In the genomic region with DNA sequence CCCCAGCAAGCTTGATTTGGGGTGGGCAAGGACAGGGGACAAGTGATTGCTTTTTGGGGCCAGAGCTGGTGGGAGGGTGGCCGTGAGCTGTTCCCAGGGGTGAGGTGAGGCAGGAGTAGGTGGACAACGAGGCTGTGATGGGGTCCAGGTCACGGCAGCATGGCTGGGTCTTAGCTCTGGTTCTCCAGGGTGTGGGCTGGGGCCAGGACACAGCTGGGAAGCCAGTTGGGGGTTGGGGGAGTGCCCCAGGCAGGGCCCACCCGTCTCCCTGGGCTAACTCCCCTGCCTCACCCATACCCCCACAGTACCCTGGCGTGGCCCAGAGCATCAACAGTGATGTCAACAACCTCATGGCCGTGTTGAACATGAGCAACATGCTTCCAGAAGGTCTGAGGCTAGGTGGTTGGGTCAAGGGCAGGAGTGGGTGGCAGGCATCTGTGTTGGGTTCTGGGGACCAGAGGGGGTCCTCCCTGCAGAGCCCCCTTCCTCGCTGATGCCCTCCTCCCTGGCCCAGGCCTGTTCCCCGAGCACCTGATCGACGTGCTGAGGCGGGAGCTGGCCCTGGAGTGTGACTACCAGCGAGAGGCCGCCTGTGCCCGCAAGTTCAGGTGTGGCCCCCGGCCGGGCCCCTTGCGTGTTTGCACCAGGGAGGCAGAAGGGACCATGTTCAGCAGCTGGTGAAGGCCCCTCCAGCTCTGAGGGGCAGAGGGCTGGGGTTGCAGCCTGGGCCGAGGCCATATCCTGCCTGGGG, we compare ENCODE assay signal across 22 cellular contexts. TPM values are rescaled to one million over a fixed set of nuclear protein-coding genes. Genes with fewer than 3 reads are reported as not detected.
DNase-seq lines count a peak whose midpoint lies in the region; ATAC-seq and TF ChIP-seq lines count a peak whose summit lies in the region.
"Had no signal": no experiment of that assay in that cellular context is flagged by ENCODE, and none has a peak within 500 bp of the region (broad histone marks: within the 10 kb centered on the region; RNA-seq: fewer than 3 reads in every experiment).

No MANE protein-coding gene starts in this region.

- H3K9me3 ChIP-seq in HEK293 (ENCODE audit: control insufficient read depth, insufficient read depth, low read depth, low read length) (no peaks in the 10 kb centered on the region), subcutaneous abdominal adipose tissue (ENCODE audit: control insufficient read depth in 5 of 5, low read length in 5 of 5) (no peaks in the 10 kb centered on the region)
- H3K9me3 ChIP-seq: A549, left lung had no signal

- TF ChIP-seq CTCF in HEK293 (tag by site-specific recombination; IDR thresholded peaks at IDR 0.05), result no peak
- no peak for TF ChIP-seq CTCF in neural crest cell (conservative IDR thresholded peaks at IDR 0.05)

- H3K4me1 Mint-ChIP-seq in activated T-cell treated with anti-CD3 and anti-CD28 coated beads, Interleukin-2, amount 50 U/mL, for 24 hours (ENCODE audit: low read depth), result no peaks in the 10 kb centered on the region
- H3K4me1 Mint-ChIP-seq in neural crest cell, result peaks cover 4% of the 10 kb centered on the region
- H3K4me1 Mint-ChIP-seq: B cell had no signal

- POLR2A ChIA-PET in HEK293 (lab: Yijun Ruan, JAX), result no interaction called here

- H3K27me3 Mint-ChIP-seq in activated T-cell treated with anti-CD3 and anti-CD28 coated beads, Interleukin-2, amount 50 U/mL, for 24 hours, result no peaks in the 10 kb centered on the region
- no peaks in the 10 kb centered on the region for H3K27me3 Mint-ChIP-seq in neural crest cell (ENCODE audit: low read depth)
- H3K27me3 Mint-ChIP-seq: B cell had no signal

- H3K4me3 ChIP-seq in HEK293 (ENCODE audit: low read depth, low read length), result no peak overlapping the region
- no peak overlapping the region for H3K4me3 ChIP-seq in subcutaneous abdominal adipose tissue (ENCODE audit: low read depth in 1 of 5, low read length in 5 of 5)
- H3K4me3 ChIP-seq: A549, GM23338, left lung, tibial nerve had no signal

- no peaks in the 10 kb centered on the region for H3K27me3 ChIP-seq in subcutaneous abdominal adipose tissue (ENCODE audit: control insufficient read depth in 5 of 5, insufficient read depth in 4 of 5, low read length in 5 of 5)
- H3K27me3 ChIP-seq: brain microvascular endothelial cell, left lung, tibial nerve had no signal

- H3K27ac Mint-ChIP-seq in activated T-cell treated with anti-CD3 and anti-CD28 coated beads, Interleukin-2, amount 50 U/mL, for 24 hours, result no peak overlapping the region
- H3K27ac Mint-ChIP-seq in neural crest cell (ENCODE audit: unreplicated experiment), result peak overlapping the region; percentile 71
- H3K27ac Mint-ChIP-seq: B cell, nephron had no signal

- no peaks in the 10 kb centered on the region for H3K4me1 ChIP-seq in HEK293 (ENCODE audit: control insufficient read depth, insufficient read depth, low read length)
- H3K4me1 ChIP-seq in subcutaneous abdominal adipose tissue (ENCODE audit: control insufficient read depth in 5 of 5, insufficient read depth in 5 of 5, low read length in 5 of 5), result peaks cover 4 to 60% (median 39%) of the 10 kb centered on the region in 5 donors
- H3K4me1 ChIP-seq: A549 had no signal

- no peak overlapping the region for H3K9ac ChIP-seq in subcutaneous abdominal adipose tissue (ENCODE audit: low read length in 5 of 5)

- no peaks in the 10 kb centered on the region for H3K9me3 Mint-ChIP-seq in activated T-cell treated with anti-CD3 and anti-CD28 coated beads, Interleukin-2, amount 50 U/mL, for 24 hours
- no peaks in the 10 kb centered on the region for H3K9me3 Mint-ChIP-seq in neural crest cell
- H3K9me3 Mint-ChIP-seq: GM23338, nephron had no signal

- peaks cover 4 to 55% of the 10 kb centered on the region in 2 experiments; a peak in 2 of 3 replicates for H3K36me3 ChIP-seq in HEK293 (ENCODE audit: control insufficient read depth in 2 of 2, insufficient read depth in 1 of 2, low read length in 2 of 2)
- H3K36me3 ChIP-seq in subcutaneous abdominal adipose tissue (ENCODE audit: control insufficient read depth in 5 of 5, insufficient read depth in 5 of 5, low read length in 5 of 5), result peaks cover 0 to 85% (median 71%) of the 10 kb centered on the region in 5 donors
- H3K36me3 ChIP-seq: brain microvascular endothelial cell had no signal

- ATAC-seq in HG03045 (IDR thresholded peaks at IDR 0.05; ENCODE audit: unreplicated experiment), result no peak
- no peak for ATAC-seq in HG03354 (IDR thresholded peaks at IDR 0.05; ENCODE audit: poor library complexity, severe bottlenecking, unreplicated experiment)
- no peak for ATAC-seq in GM19324 (IDR thresholded peaks at IDR 0.05; ENCODE audit: low FRiP score, unreplicated experiment)
- ATAC-seq: activated CD4-positive, CD25-positive, alpha-beta regulatory T cell treated with anti-CD3 and anti-CD28 coated beads, Interleukin-2, amount 50 U/mL, for 24 hours; GM23338; left lung had no signal

- H3K27ac ChIP-seq in HEK293 (ENCODE audit: extremely low read depth, low read depth, low read length) (no peak overlapping the region), subcutaneous abdominal adipose tissue (ENCODE audit: low read depth, low read length) (peak overlapping the region; percentile 30)
- H3K27ac ChIP-seq: A549, brain microvascular endothelial cell, left lung, tibial nerve had no signal

- CTCF ChIA-PET in HEK293 (lab: Yijun Ruan, JAX), result interaction anchor here (0.6 kb wide), 1 partner anchor 16 kb away, joined by 3 read pairs; no protein-coding TSS in a partner anchor

- DNase-seq in activated T-cell treated with anti-CD3 and anti-CD28 coated beads, Interleukin-2, amount 50 U/mL, for 24 hours, result peak; percentile 26
- no peak for DNase-seq in activated T-cell treated with anti-CD3 and anti-CD28 coated beads, Interleukin-2, amount 50 U/mL, for 1 hour
- DNase-seq in neural crest cell (ENCODE audit: low read depth, low spot score), result no peak
- DNase-seq: activated gamma-delta T cell, brain microvascular endothelial cell, COR-L47, glutamatergic neuron, left lung, NCI-H1105, NCI-H2029 treated with DMSO at 0.1 percent for 48 hours, SHP77 had no signal

- peaks cover 58% of the 10 kb centered on the region for H3K36me3 Mint-ChIP-seq in activated T-cell treated with anti-CD3 and anti-CD28 coated beads, Interleukin-2, amount 50 U/mL, for 24 hours (ENCODE audit: low read depth)
- H3K36me3 Mint-ChIP-seq in neural crest cell (ENCODE audit: low read depth), result no peaks in the 10 kb centered on the region

- no peak overlapping the region for H3K4me3 Mint-ChIP-seq in activated T-cell treated with anti-CD3 and anti-CD28 coated beads, Interleukin-2, amount 50 U/mL, for 24 hours
- no peak overlapping the region for H3K4me3 Mint-ChIP-seq in neural crest cell
- H3K4me3 Mint-ChIP-seq: B cell, GM23338, nephron had no signal

TF ChIP-seq in HEK293, 187 proteins besides CTCF, POLR2A, EP300 and RAD21 (continues in another document):
- TF ChIP-seq GLIS2 (tag by site-specific recombination; IDR thresholded peaks at IDR 0.05), result peak; percentile 21; the same call in 1 of the 2 replicates
- TF ChIP-seq ZNF202 (tag by site-specific recombination; IDR thresholded peaks at IDR 0.05; ENCODE audit: borderline replicate concordance), result no peak
- TF ChIP-seq, protein P1, sequence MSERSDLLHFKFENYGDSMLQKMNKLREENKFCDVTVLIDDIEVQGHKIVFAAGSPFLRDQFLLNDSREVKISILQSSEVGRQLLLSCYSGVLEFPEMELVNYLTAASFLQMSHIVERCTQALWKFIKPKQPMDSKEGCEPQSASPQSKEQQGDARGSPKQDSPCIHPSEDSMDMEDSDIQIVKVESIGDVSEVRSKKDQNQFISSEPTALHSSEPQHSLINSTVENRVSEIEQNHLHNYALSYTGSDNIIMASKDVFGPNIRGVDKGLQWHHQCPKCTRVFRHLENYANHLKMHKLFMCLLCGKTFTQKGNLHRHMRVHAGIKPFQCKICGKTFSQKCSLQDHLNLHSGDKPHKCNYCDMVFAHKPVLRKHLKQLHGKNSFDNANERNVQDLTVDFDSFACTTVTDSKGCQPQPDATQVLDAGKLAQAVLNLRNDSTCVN (tag by site-specific recombination; optimal IDR thresholded peaks at IDR 0.05), result no peak
- TF ChIP-seq KLF8 (tag by site-specific recombination; IDR thresholded peaks at IDR 0.05), result 0 out of 2 replicates have a peak, but pooled peaks have one; percentile 43
- TF ChIP-seq ZNF561 (tag by site-specific recombination; IDR thresholded peaks at IDR 0.05; ENCODE audit: borderline replicate concordance), result no peak
- no peak for TF ChIP-seq ZNF76 (tag by site-specific recombination; IDR thresholded peaks at IDR 0.05; ENCODE audit: borderline replicate concordance, low read depth)
- peak; percentile 86 for TF ChIP-seq KLF1 (tag by site-specific recombination; IDR thresholded peaks at IDR 0.05)
- TF ChIP-seq, protein P2, sequence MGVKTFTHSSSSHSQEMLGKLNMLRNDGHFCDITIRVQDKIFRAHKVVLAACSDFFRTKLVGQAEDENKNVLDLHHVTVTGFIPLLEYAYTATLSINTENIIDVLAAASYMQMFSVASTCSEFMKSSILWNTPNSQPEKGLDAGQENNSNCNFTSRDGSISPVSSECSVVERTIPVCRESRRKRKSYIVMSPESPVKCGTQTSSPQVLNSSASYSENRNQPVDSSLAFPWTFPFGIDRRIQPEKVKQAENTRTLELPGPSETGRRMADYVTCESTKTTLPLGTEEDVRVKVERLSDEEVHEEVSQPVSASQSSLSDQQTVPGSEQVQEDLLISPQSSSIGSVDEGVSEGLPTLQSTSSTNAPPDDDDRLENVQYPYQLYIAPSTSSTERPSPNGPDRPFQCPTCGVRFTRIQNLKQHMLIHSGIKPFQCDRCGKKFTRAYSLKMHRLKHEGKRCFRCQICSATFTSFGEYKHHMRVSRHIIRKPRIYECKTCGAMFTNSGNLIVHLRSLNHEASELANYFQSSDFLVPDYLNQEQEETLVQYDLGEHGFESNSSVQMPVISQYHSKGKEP (tag by site-specific recombination; IDR thresholded peaks at IDR 0.05), result no peak
- TF ChIP-seq ZNF423 (tag by site-specific recombination; IDR thresholded peaks at IDR 0.05), result no peak
- no peak for TF ChIP-seq ZNF626 (tag by site-specific recombination; IDR thresholded peaks at IDR 0.05)
- TF ChIP-seq ZNF416 (tag by site-specific recombination; IDR thresholded peaks at IDR 0.05), result no peak
- TF ChIP-seq ZNF571 (tag by site-specific recombination; IDR thresholded peaks at IDR 0.05), result no peak
- no peak for TF ChIP-seq ZNF768 (tag by site-specific recombination; IDR thresholded peaks at IDR 0.05)
- TF ChIP-seq ZNF701 (tag by site-specific recombination; IDR thresholded peaks at IDR 0.05), result no peak
- TF ChIP-seq ZNF48 (tag by site-specific recombination; IDR thresholded peaks at IDR 0.05), result no peak
- TF ChIP-seq TCF7L2 (IDR thresholded peaks at IDR 0.05; ENCODE audit: borderline replicate concordance, low read depth, low read length), result no peak

RNA-seq across cellular contexts. Expression of a gene that starts 43.3 kb away (rescaled TPM):
- total RNA-seq in neural crest cell, result 8.2 and 9.5 TPM in 2 replicates
